In genomic region chr3:11059090-11059798, GRCh38 we compare ENCODE assay signal across 8 cellular contexts.
DNase-seq lines count a peak whose midpoint lies in the region; ATAC-seq and TF ChIP-seq lines count a peak whose summit lies in the region.

No MANE protein-coding gene starts in this region.

- no peak overlapping the region for H3K4me3 ChIP-seq in lung

- 31 to 34% methylated on average over 14 of the region's 14 CpGs for WGBS in lung, 2 donors

- TF ChIP-seq CTCF in lung (IDR thresholded peaks at IDR 0.05; ENCODE audit: control extremely low read depth, extremely low read depth), result peak; percentile 80

- H3K27ac ChIP-seq in lung (ENCODE audit: low read depth in 1 of 2, low read length in 1 of 2), result no peak overlapping the region

- peak; percentile 82 for ATAC-seq in lung (ENCODE audit: insufficient read depth, low FRiP score)
- ATAC-seq in HG03439 (IDR thresholded peaks at IDR 0.05; ENCODE audit: unreplicated experiment), result no peak

- H3K36me3 ChIP-seq in lung (ENCODE audit: control insufficient read depth in 2 of 2, insufficient read depth in 2 of 2, low read length in 2 of 2), result no peaks in the 10 kb centered on the region

- H3K4me1 ChIP-seq in lung (ENCODE audit: control insufficient read depth in 2 of 2, insufficient read depth in 2 of 2, low read length in 2 of 2), result peaks cover 0 to 2% of the 10 kb centered on the region in 2 donors

- DNase-seq in NCI-H2081 (lab: John Stamatoyannopoulos, UW), result peak; percentile 1 to 13
- no peak for DNase-seq in NCI-H2081 treated with DMSO at 0.1 percent for 48 hours (lab: John Stamatoyannopoulos, UW)
- DNase-seq in M059J (ENCODE audit: low read depth), result peak; percentile 67
- DNase-seq in SW 1271 (lab: John Stamatoyannopoulos, UW), result peak; percentile 31 to 79
- peak; percentile 77 for DNase-seq in dermis blood vessel endothelial cell
- peak; percentile 56 for DNase-seq in lung (ENCODE audit: low spot score)
- peak; percentile 92 for DNase-seq in superior temporal gyrus (ENCODE audit: extremely low spot score)

- H3K27me3 ChIP-seq in lung (ENCODE audit: control insufficient read depth, insufficient read depth), result no peaks in the 10 kb centered on the region

- peaks cover 0 to 2% of the 10 kb centered on the region in 2 donors for H3K9me3 ChIP-seq in lung (ENCODE audit: control insufficient read depth in 2 of 2, insufficient read depth in 1 of 2, low read length in 1 of 2)
